10 cellular contexts compared by ENCODE assay signal in genomic region chr20:31605902-31606677, GRCh38. TPM values are rescaled to one million over a fixed set of nuclear protein-coding genes. Genes with fewer than 3 reads are reported as not detected.
DNase-seq lines count a peak whose midpoint lies in the region; ATAC-seq, FAIRE-seq and TF ChIP-seq lines count a peak whose summit lies in the region.
"Had no signal": no experiment of that assay in that cellular context is flagged by ENCODE, and none has a peak within 500 bp of the region (broad histone marks: within the 10 kb centered on the region; RNA-seq: fewer than 3 reads in every experiment).

No MANE protein-coding gene starts in this region.

- H3K23me2 ChIP-seq in H1 (ENCODE audit: low read depth, low read length) = peaks cover 10% of the 10 kb centered on the region

- TF ChIP-seq POLR2A in H1 (IDR thresholded peaks at IDR 0.05; ENCODE audit: control extremely low read depth in 1 of 2, low read depth in 2 of 2, low read length in 2 of 2) = peak in 1 of 2 experiments; percentile 77; a peak in 1 of 3 replicates

- H3K9ac ChIP-seq in H1 (replicated peaks in 1 of 4; ENCODE audit: extremely low read depth in 1 of 4, low read depth in 3 of 4, low read length in 3 of 4) (peak overlapping the region; percentile 50 to 95 (median 88)), muscle layer of colon (ENCODE audit: low read length) (peak overlapping the region; percentile 61)

- TF ChIP-seq CTCF in H1 (IDR thresholded peaks at IDR 0.05; ENCODE audit: control extremely low read depth in 1 of 3, insufficient read depth in 1 of 3, low read depth in 1 of 3, low read length in 3 of 3) = no peak

- FAIRE-seq in H1 (lab: Jason Lieb, UNC) = no peak
- FAIRE-seq: endometrium, GM18507 had no signal

- H3K4me2 ChIP-seq in H1 (ENCODE audit: insufficient read depth in 1 of 2, low read depth in 2 of 2, low read length in 2 of 2) = peak overlapping the region; percentile 80 to 88

- peak overlapping the region; percentile 16 for H3K14ac ChIP-seq in H1 (ENCODE audit: insufficient read length)

- no peaks in the 10 kb centered on the region for H3K36me3 Mint-ChIP-seq in T-helper 2 cell treated with Interferon-gamma antibody and Interleukin-4, amounts not matched to agents 5 μg/mL and 100 μg/mL, for 36 hours (ENCODE audit: low read depth)
- no peaks in the 10 kb centered on the region for H3K36me3 Mint-ChIP-seq in T-cell

- peak overlapping the region; percentile 99 for H2BK5ac ChIP-seq in H1 (ENCODE audit: low read depth, low read length)

- no peak for TF ChIP-seq EP300 in H1 (IDR thresholded peaks at IDR 0.05; ENCODE audit: borderline replicate concordance in 1 of 2, low read depth in 2 of 2, low read length in 2 of 2)

- H3K36me3 ChIP-seq in H1 (ENCODE audit: control insufficient read depth in 2 of 4, insufficient read depth in 4 of 4, low read length in 3 of 4) (peaks cover 0 to 11% (median 0%) of the 10 kb centered on the region in 4 experiments; a peak in 1 of 8 replicates), muscle layer of colon (ENCODE audit: insufficient read depth, low read length) (no peaks in the 10 kb centered on the region)

- peaks cover 8 to 20% of the 10 kb centered on the region in 2 experiments; a peak in 3 of 4 replicates for H3K79me2 ChIP-seq in H1 (ENCODE audit: control insufficient read depth in 1 of 2, insufficient read depth in 2 of 2, low read length in 2 of 2)

- H2AK5ac ChIP-seq in H1 (ENCODE audit: low read depth, low read length) = peak overlapping the region; percentile 54; the same call in 1 of the 2 replicates

- peak overlapping the region; percentile 64; the same call in 1 of the 2 replicates for H3K27ac ChIP-seq in H1 (ENCODE audit: low read depth, low read length)
- H3K27ac ChIP-seq in muscle layer of colon (ENCODE audit: low read depth, low read length) = peak overlapping the region; percentile 85

- no peak overlapping the region for H3K27ac Mint-ChIP-seq in T-helper 2 cell treated with Interferon-gamma antibody and Interleukin-4, amounts not matched to agents 5 μg/mL and 100 μg/mL, for 36 hours
- no peak overlapping the region for H3K27ac Mint-ChIP-seq in T-cell

- no peak overlapping the region for H3K23ac ChIP-seq in H1 (ENCODE audit: insufficient read length)

- peak overlapping the region; percentile 85 for H3K56ac ChIP-seq in H1 (replicated peaks; ENCODE audit: insufficient read length, low read depth, low read length)

- H4K20me1 ChIP-seq in H1 (replicated peaks in 1 of 2; ENCODE audit: control insufficient read depth in 1 of 2, insufficient read depth in 2 of 2, low read length in 2 of 2) = peaks cover 0 to 9% of the 10 kb centered on the region in 2 experiments

- H4K91ac ChIP-seq in H1 (replicated peaks; ENCODE audit: insufficient read length, low read length) = peak overlapping the region; percentile 77

- no peak overlapping the region for H2BK20ac ChIP-seq in H1 (ENCODE audit: low read length)

- DNase-seq in T-helper 2 cell treated with Interferon-gamma antibody and Interleukin-4, amounts not matched to agents 5 μg/mL and 100 μg/mL, for 36 hours (ENCODE audit: low spot score) = no peak
- DNase-seq in T-helper 2 cell = no peak
- DNase-seq in T-cell = peak in 5 of 34 experiments; percentile 2 to 16 (median 10)
- no peak for DNase-seq in H1 (ENCODE audit: low read depth in 1 of 2, low spot score in 2 of 2)
- no peak for DNase-seq in activated gamma-delta T cell treated with Interleukin-2 at 50 U/mL for 16 hours
- no peak for DNase-seq in EL

- peak overlapping the region; percentile 61 for H3K4ac ChIP-seq in H1 (replicated peaks; ENCODE audit: insufficient read length, low read depth, low read length)

- WGBS in H1 (ENCODE audit: extremely low coverage in 1 of 2, insufficient coverage in 1 of 2, insufficient read length in 1 of 2, insufficient replicate concordance in 2 of 2, low coverage in 1 of 2, low lambda C conversion rate in 2 of 2, missing lambda C conversion rate in 1 of 2), 2 experiments = 1% methylated on average over 39 of the region's 39 CpGs; no CpG with 5 or more reads in 1 of the 2 experiments

- H2BK12ac ChIP-seq in H1 (ENCODE audit: low read depth, low read length) = peak overlapping the region; percentile 99

- CTCF ChIA-PET in T-cell (lab: Charles Lee) (interaction anchor here (0.7 to 2.4 kb wide), 5 partner anchors 33 to 117 kb away, joined by 3 to 14 read pairs (median 4); no protein-coding TSS in a partner anchor), H1 (lab: Charles Lee; ENCODE audit: partially characterized antibody) (interaction anchor here (1.0 to 32.8 kb wide), 4 partner anchors 14 to 40 kb away, joined by 5 to 1559 read pairs (median 13); no protein-coding TSS in a partner anchor)

- peak overlapping the region; percentile 99 for H3K18ac ChIP-seq in H1 (ENCODE audit: extremely low read depth, low read length)

- H3K27me3 ChIP-seq in H1 (replicated peaks in 1 of 4; ENCODE audit: control insufficient read depth in 3 of 4, extremely low read depth in 1 of 4, insufficient read depth in 3 of 4, low read length in 3 of 4) (peaks cover 0 to 4% (median 0%) of the 10 kb centered on the region in 4 experiments; a peak in 2 of 7 replicates), muscle layer of colon (ENCODE audit: control insufficient read depth in 1 of 2, insufficient read depth in 2 of 2, low read length in 2 of 2) (no peaks in the 10 kb centered on the region)

- H4K8ac ChIP-seq in H1 (ENCODE audit: extremely low read depth, insufficient read depth, low read length) = peak overlapping the region; percentile 87; the same call in 1 of the 2 replicates

- peak overlapping the region; percentile 61; the same call in 1 of the 2 replicates for H2BK15ac ChIP-seq in H1 (ENCODE audit: low read length)

- H3K79me1 ChIP-seq in H1 (ENCODE audit: low read depth, low read length) = no peaks in the 10 kb centered on the region

- no peak for TF ChIP-seq RAD21 in H1 (IDR thresholded peaks at IDR 0.05 in 1 of 2, conservative IDR thresholded peaks at IDR 0.05 in 1 of 2; ENCODE audit: low read depth in 2 of 2, low read length in 2 of 2)

- H2AFZ ChIP-seq in H1 (ENCODE audit: low read length) = no peak overlapping the region

- peaks cover 48% of the 10 kb centered on the region for H3K27me3 Mint-ChIP-seq in T-helper 2 cell treated with Interferon-gamma antibody and Interleukin-4, amounts not matched to agents 5 μg/mL and 100 μg/mL, for 36 hours (ENCODE audit: low read depth)
- peaks cover 20 to 47% of the 10 kb centered on the region in 2 donors for H3K27me3 Mint-ChIP-seq in T-cell

- no peaks in the 10 kb centered on the region for H3K9me3 Mint-ChIP-seq in T-helper 2 cell treated with Interferon-gamma antibody and Interleukin-4, amounts not matched to agents 5 μg/mL and 100 μg/mL, for 36 hours
- no peaks in the 10 kb centered on the region for H3K9me3 Mint-ChIP-seq in T-cell

- peak overlapping the region; percentile 78 for H4K5ac ChIP-seq in H1 (ENCODE audit: insufficient read length, low read depth, low read length)

- H3K4me3 ChIP-seq in H1 (ENCODE audit: extremely low read depth in 1 of 4, insufficient read depth in 2 of 4, low read depth in 3 of 4, low read length in 4 of 4) (peak overlapping the region; percentile 72 to 99 (median 88)), muscle layer of colon (ENCODE audit: low read depth in 1 of 2, low read length in 2 of 2) (peak overlapping the region; percentile 79 to 83)

- POLR2A ChIA-PET in T-cell (lab: Charles Lee) = interaction anchor here in 1 of 2 donors (0.6 kb wide), 1 partner anchor 14 kb away, joined by 4 read pairs; no protein-coding TSS in a partner anchor
- POLR2A ChIA-PET in H1 (lab: Charles Lee; ENCODE audit: partially characterized antibody) = interaction anchor here (0.6 to 26.1 kb wide), 18 partner anchors 8 to 140 kb away, joined by 3 to 1033 read pairs (median 3); partner anchors contain the start of genes BCL2L1 and TPX2

- peak overlapping the region; percentile 91 for H3K4me3 Mint-ChIP-seq in T-helper 2 cell treated with Interferon-gamma antibody and Interleukin-4, amounts not matched to agents 5 μg/mL and 100 μg/mL, for 36 hours
- peak overlapping the region; percentile 85 to 93 (median 88) for H3K4me3 Mint-ChIP-seq in T-cell

- H2BK120ac ChIP-seq in H1 (replicated peaks; ENCODE audit: low read depth, low read length) = peak overlapping the region; percentile 16

- peaks cover 19 to 39% (median 30%) of the 10 kb centered on the region in 4 experiments for H3K4me1 ChIP-seq in H1 (replicated peaks in 1 of 4; ENCODE audit: control insufficient read depth in 3 of 4, insufficient read depth in 4 of 4, low read length in 3 of 4)
- H3K4me1 ChIP-seq in muscle layer of colon (ENCODE audit: insufficient read depth, low read length) = peaks cover 20% of the 10 kb centered on the region

- H3K9me3 ChIP-seq in H1 (ENCODE audit: insufficient read depth in 2 of 2, low read depth in 1 of 2, low read length in 1 of 2) (no peaks in the 10 kb centered on the region), muscle layer of colon (ENCODE audit: low read length) (no peaks in the 10 kb centered on the region)

- ATAC-seq in T-cell (replicated peaks in 1 of 4) (no peak), GM18520 (IDR thresholded peaks at IDR 0.05; ENCODE audit: unreplicated experiment) (no peak)

- H3K4me1 Mint-ChIP-seq in T-helper 2 cell treated with Interferon-gamma antibody and Interleukin-4, amounts not matched to agents 5 μg/mL and 100 μg/mL, for 36 hours (ENCODE audit: low read depth) = peaks cover 24% of the 10 kb centered on the region
- H3K4me1 Mint-ChIP-seq in T-cell = peaks cover 28 to 31% (median 30%) of the 10 kb centered on the region in 3 donors

RNA-seq across cellular contexts. Expression of gene ID1, which starts 1.0 kb away (rescaled TPM):
- 10 to 100 TPM in 1 of 5 donors, 1 to 10 TPM in 4; 1.4 to 11.2 (median 2.2) TPM for total RNA-seq in T-cell
- 120 and 131 TPM in 2 replicates for total RNA-seq in H1 (2021; fragmentation: NEBNext Ultra II Directional; extraction: Animal tissue kit (Norgen Biotek cat#: 25700))
- 357 and 566 TPM in 2 replicates for polyA plus RNA-seq in H1 (2011; rRNA removed)
- polyA plus RNA-seq in H1 (2011; cell fraction: cytosol; rRNA removed) = 348 TPM
- polyA plus RNA-seq in H1 (2011; cell fraction: nucleus; rRNA removed) = 267 TPM
- polyA plus RNA-seq in H1 (2012, experiment 1 of 2) = 86.5 to 154 TPM (median 117 TPM) in 4 replicates
- polyA plus RNA-seq in H1 (2012, experiment 2 of 2) = 207 TPM
- polyA plus RNA-seq in H1 (2013, experiment 1 of 2) = 89.8 TPM
- polyA plus RNA-seq in H1 (2013, experiment 2 of 2) = 87.6 TPM
- polyA minus RNA-seq in H1 (2011; rRNA and poly(A)+ RNA removed) = 27.5 and 45.7 TPM in 2 replicates
- 181 TPM for polyA minus RNA-seq in H1 (2011; cell fraction: cytosol; rRNA and poly(A)+ RNA removed)
- polyA minus RNA-seq in H1 (2011; cell fraction: nucleus; rRNA and poly(A)+ RNA removed) = 200 TPM

RNA-seq across cellular contexts. Expression of gene COX4I2, which starts 31.6 kb away (rescaled TPM):
- total RNA-seq in T-cell = not detected
- not detected in 2 replicates for total RNA-seq in H1 (2021; fragmentation: NEBNext Ultra II Directional; extraction: Animal tissue kit (Norgen Biotek cat#: 25700))
- 0.26 and 0.97 TPM in 2 replicates for polyA plus RNA-seq in H1 (2011; rRNA removed)
- polyA plus RNA-seq in H1 (2011; cell fraction: cytosol; rRNA removed) = 0.14 TPM
- polyA plus RNA-seq in H1 (2011; cell fraction: nucleus; rRNA removed) = not detected
- polyA plus RNA-seq in H1 (2012, experiment 1 of 2) = 0.64 TPM in 1 of 4 replicates, not detected in the others
- polyA plus RNA-seq in H1 (2012, experiment 2 of 2) = not detected
- not detected for polyA plus RNA-seq in H1 (2013, experiment 1 of 2)
- not detected for polyA plus RNA-seq in H1 (2013, experiment 2 of 2)
- polyA minus RNA-seq in H1 (2011; rRNA and poly(A)+ RNA removed) = not detected in 2 replicates
- polyA minus RNA-seq in H1 (2011; cell fraction: cytosol; rRNA and poly(A)+ RNA removed) = not detected
- polyA minus RNA-seq in H1 (2011; cell fraction: nucleus; rRNA and poly(A)+ RNA removed) = not detected
